11 cellular contexts compared by ENCODE assay signal in the genomic region with DNA sequence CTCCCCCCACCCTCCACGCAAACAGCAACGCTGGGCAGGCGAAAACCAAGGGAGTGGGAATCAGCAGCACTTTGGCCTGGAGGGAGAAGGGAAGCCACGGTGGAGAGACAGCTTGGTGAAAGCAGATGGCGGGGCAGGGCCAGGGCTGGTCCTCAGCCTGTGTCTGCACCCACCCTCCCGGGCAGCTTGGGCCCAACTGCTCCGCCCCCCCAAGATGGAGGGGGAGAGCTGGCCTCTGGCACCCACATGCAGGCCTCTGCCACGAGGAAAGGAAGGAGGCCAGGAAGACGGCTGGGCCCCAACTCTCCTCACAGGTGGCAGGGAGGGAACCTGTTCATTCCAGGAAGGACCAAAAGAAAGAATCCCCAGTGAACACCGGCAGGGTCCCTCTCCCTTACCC. TPM values are rescaled to one million over a fixed set of nuclear protein-coding genes. Genes with fewer than 3 reads are reported as not detected.
A peak's percentile ranks its signal among the peaks of the same experiment; 100 is the strongest.
DNase-seq lines count a peak whose midpoint lies in the region; ATAC-seq and TF ChIP-seq lines count a peak whose summit lies in the region.
"Had no signal": no experiment of that assay in that cellular context is flagged by ENCODE, and none has a peak within 500 bp of the region (broad histone marks: within the 10 kb centered on the region; RNA-seq: fewer than 3 reads in every experiment).

No MANE protein-coding gene starts in this region.

- H3K9ac ChIP-seq in SK-N-SH (no peak overlapping the region), mucosa of stomach (ENCODE audit: low read length) (peak overlapping the region; percentile 51)

- H3K4me2 ChIP-seq in SK-N-SH, result no peak overlapping the region

- H3K4me1 ChIP-seq in SK-N-SH (ENCODE audit: control insufficient read depth in 1 of 2, insufficient read depth in 2 of 2, low read depth in 1 of 2, low read length in 1 of 2), result peaks cover 0 to 14% of the 10 kb centered on the region in 2 experiments; a peak in 2 of 4 replicates
- peaks cover 18 to 25% of the 10 kb centered on the region in 2 donors for H3K4me1 ChIP-seq in breast epithelium
- H3K4me1 ChIP-seq in mucosa of stomach (ENCODE audit: control insufficient read depth, insufficient read depth, low read length), result peaks cover 69% of the 10 kb centered on the region
- H3K4me1 ChIP-seq in tibial artery, result peaks cover 10 to 62% (median 40%) of the 10 kb centered on the region in 4 donors

- WGBS in SK-N-SH (ENCODE audit: low lambda C conversion rate), result 76% methylated on average over 5 of the region's 10 CpGs

- no peak for TF ChIP-seq POLR2A in breast epithelium (IDR thresholded peaks at IDR 0.05)

- peak; percentile 36 for DNase-seq in SK-N-SH
- no peak for DNase-seq in breast epithelium (ENCODE audit: low spot score in 2 of 2)
- DNase-seq in tibial artery, result no peak
- no peak for DNase-seq in SHP77 treated with DMSO at 0.1 percent for 48 hours (lab: John Stamatoyannopoulos, UW)
- DNase-seq in putamen (ENCODE audit: low spot score), result no peak
- DNase-seq: 8988T, NCI-H1092 treated with DMSO at 0.1 percent for 48 hours had no signal

- POLR2A ChIA-PET in SK-N-SH (lab: Yijun Ruan, JAX), result interaction anchor here (0.6 to 1.0 kb wide), 2 partner anchors 52 to 279 kb away, joined by 3 read pairs; no protein-coding TSS in a partner anchor

- H3K27ac ChIP-seq in SK-N-SH (ENCODE audit: low read depth in 2 of 2, low read length in 1 of 2), result peak overlapping the region in 1 of 2 experiments; percentile 85; a peak in 2 of 4 replicates
- peak overlapping the region; percentile 96 to 97 for H3K27ac ChIP-seq in breast epithelium
- H3K27ac ChIP-seq in tibial artery, result peak overlapping the region; percentile 86 to 92
- H3K27ac ChIP-seq: VCaP had no signal

- intact Hi-C loops in breast epithelium (cut with DNase I; ENCODE audit: low total_unique reads), result no loop called here
- intact Hi-C loops in tibial artery (cut with DNase I; ENCODE audit: low total_unique reads), result no loop called here

- H2AFZ ChIP-seq in SK-N-SH (ENCODE audit: low read depth), result no peak overlapping the region

- TF ChIP-seq RAD21 in SK-N-SH (IDR thresholded peaks at IDR 0.05; ENCODE audit: low read length), result no peak

- H3K79me2 ChIP-seq in SK-N-SH (ENCODE audit: insufficient read depth), result no peaks in the 10 kb centered on the region

- no peaks in the 10 kb centered on the region for H3K9me2 ChIP-seq in SK-N-SH

- no peaks in the 10 kb centered on the region for H3K9me3 ChIP-seq in SK-N-SH
- H3K9me3 ChIP-seq in breast epithelium, result no peaks in the 10 kb centered on the region
- no peaks in the 10 kb centered on the region for H3K9me3 ChIP-seq in mucosa of stomach (ENCODE audit: control insufficient read depth, low read length)
- no peaks in the 10 kb centered on the region for H3K9me3 ChIP-seq in tibial artery

- ATAC-seq in SK-N-SH treated with all-trans-retinoic acid at 6 μM for 48 hours (no peak), HG03280 (IDR thresholded peaks at IDR 0.05; ENCODE audit: unreplicated experiment) (no peak)

- H3K36me3 ChIP-seq in SK-N-SH (replicated peaks in 1 of 2; ENCODE audit: control insufficient read depth in 1 of 2, insufficient read depth in 2 of 2, low read length in 1 of 2) (peaks cover 0 to 6% of the 10 kb centered on the region in 2 experiments), breast epithelium (no peaks in the 10 kb centered on the region), mucosa of stomach (ENCODE audit: control insufficient read depth, insufficient read depth, low read length) (no peaks in the 10 kb centered on the region), tibial artery (peaks cover 4 to 60% (median 34%) of the 10 kb centered on the region in 3 donors)

- H4K20me1 ChIP-seq in SK-N-SH (ENCODE audit: insufficient read depth), result no peaks in the 10 kb centered on the region

- TF ChIP-seq CTCF in SK-N-SH (IDR thresholded peaks at IDR 0.05), result no peak
- no peak for TF ChIP-seq CTCF in breast epithelium (IDR thresholded peaks at IDR 0.05)
- no peak for TF ChIP-seq CTCF in tibial artery (IDR thresholded peaks at IDR 0.05)

- H3K4me3 ChIP-seq in SK-N-SH (ENCODE audit: low read depth in 2 of 2, low read length in 1 of 2) (no peak overlapping the region), breast epithelium (no peak overlapping the region), mucosa of stomach (ENCODE audit: low read length) (no peak overlapping the region), tibial artery (no peak overlapping the region)

- TF ChIP-seq EP300 in SK-N-SH (IDR thresholded peaks at IDR 0.05; ENCODE audit: borderline replicate concordance in 1 of 2, low read depth in 1 of 2, low read length in 1 of 2), result no peak

- no peaks in the 10 kb centered on the region for H3K27me3 ChIP-seq in SK-N-SH (ENCODE audit: insufficient read depth)
- H3K27me3 ChIP-seq in breast epithelium, result peaks cover 0 to under 1% of the 10 kb centered on the region in 2 donors
- H3K27me3 ChIP-seq in mucosa of stomach (ENCODE audit: control insufficient read depth, insufficient read depth, low read length), result no peaks in the 10 kb centered on the region
- H3K27me3 ChIP-seq in tibial artery, result no peaks in the 10 kb centered on the region

- peaks cover 4% of the 10 kb centered on the region for H3F3A ChIP-seq in SK-N-SH (replicated peaks; ENCODE audit: insufficient read depth)

- CTCF ChIA-PET in SK-N-SH (lab: Yijun Ruan, JAX), result interaction anchor here (0.8 to 1.3 kb wide), 2 partner anchors 11 to 105 kb away, joined by 3 to 8 read pairs; no protein-coding TSS in a partner anchor

TF ChIP-seq in SK-N-SH, 30 proteins besides CTCF, POLR2A, EP300 and RAD21 (continues in another document):
- TF ChIP-seq, protein P1, sequence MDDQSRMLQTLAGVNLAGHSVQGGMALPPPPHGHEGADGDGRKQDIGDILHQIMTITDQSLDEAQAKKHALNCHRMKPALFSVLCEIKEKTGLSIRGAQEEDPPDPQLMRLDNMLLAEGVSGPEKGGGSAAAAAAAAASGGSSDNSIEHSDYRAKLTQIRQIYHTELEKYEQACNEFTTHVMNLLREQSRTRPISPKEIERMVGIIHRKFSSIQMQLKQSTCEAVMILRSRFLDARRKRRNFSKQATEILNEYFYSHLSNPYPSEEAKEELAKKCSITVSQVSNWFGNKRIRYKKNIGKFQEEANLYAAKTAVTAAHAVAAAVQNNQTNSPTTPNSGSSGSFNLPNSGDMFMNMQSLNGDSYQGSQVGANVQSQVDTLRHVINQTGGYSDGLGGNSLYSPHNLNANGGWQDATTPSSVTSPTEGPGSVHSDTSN (IDR thresholded peaks at IDR 0.05), result no peak
- TF ChIP-seq, protein P2, sequence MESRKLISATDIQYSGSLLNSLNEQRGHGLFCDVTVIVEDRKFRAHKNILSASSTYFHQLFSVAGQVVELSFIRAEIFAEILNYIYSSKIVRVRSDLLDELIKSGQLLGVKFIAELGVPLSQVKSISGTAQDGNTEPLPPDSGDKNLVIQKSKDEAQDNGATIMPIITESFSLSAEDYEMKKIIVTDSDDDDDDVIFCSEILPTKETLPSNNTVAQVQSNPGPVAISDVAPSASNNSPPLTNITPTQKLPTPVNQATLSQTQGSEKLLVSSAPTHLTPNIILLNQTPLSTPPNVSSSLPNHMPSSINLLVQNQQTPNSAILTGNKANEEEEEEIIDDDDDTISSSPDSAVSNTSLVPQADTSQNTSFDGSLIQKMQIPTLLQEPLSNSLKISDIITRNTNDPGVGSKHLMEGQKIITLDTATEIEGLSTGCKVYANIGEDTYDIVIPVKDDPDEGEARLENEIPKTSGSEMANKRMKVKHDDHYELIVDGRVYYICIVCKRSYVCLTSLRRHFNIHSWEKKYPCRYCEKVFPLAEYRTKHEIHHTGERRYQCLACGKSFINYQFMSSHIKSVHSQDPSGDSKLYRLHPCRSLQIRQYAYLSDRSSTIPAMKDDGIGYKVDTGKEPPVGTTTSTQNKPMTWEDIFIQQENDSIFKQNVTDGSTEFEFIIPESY (IDR thresholded peaks at IDR 0.05; ENCODE audit: borderline replicate concordance, low read depth), result no peak
- no peak for TF ChIP-seq TCF12 (IDR thresholded peaks at IDR 0.05)

TF ChIP-seq in SK-N-SH treated with all-trans-retinoic acid at 6 μM for 48 hours, 23 proteins besides CTCF, POLR2A, EP300 and RAD21 (continues in another document):
- TF ChIP-seq POU6F1 (CRISPR knock-in tag; IDR thresholded peaks at IDR 0.05; ENCODE audit: borderline replicate concordance, low read depth) (no peak), ARNTL (CRISPR knock-in tag; IDR thresholded peaks at IDR 0.05; ENCODE audit: borderline replicate concordance, low read depth) (no peak), RARB (CRISPR knock-in tag; IDR thresholded peaks at IDR 0.05) (no peak)

RNA-seq across cellular contexts. Expression of gene MAFF, which starts 17.9 kb away (rescaled TPM):
- 7.9 and 8.2 TPM in 2 replicates for polyA plus RNA-seq in SK-N-SH (2012; rRNA removed)
- polyA plus RNA-seq in SK-N-SH (2012; cell fraction: cytosol; rRNA removed), result 7.0 and 7.4 TPM in 2 replicates
- 9.6 and 10.1 TPM in 2 replicates for polyA plus RNA-seq in SK-N-SH (2012; cell fraction: nucleus; rRNA removed)
- 100 to 1,000 TPM in 1 of 3 donors, 10 to 100 TPM in 2; 37.3 to 126 (median 85.5) TPM for total RNA-seq in breast epithelium

RNA-seq across cellular contexts. Expression of gene PLA2G6, which starts 38.0 kb away (rescaled TPM):
- polyA plus RNA-seq in SK-N-SH (2012; rRNA removed), result 10.5 and 14.5 TPM in 2 replicates
- 1.7 and 2.8 TPM in 2 replicates for polyA plus RNA-seq in SK-N-SH (2012; cell fraction: cytosol; rRNA removed)
- polyA plus RNA-seq in SK-N-SH (2012; cell fraction: nucleus; rRNA removed), result 89.3 and 95.1 TPM in 2 replicates
- 10 to 100 TPM; 41.1 to 68.1 (median 59.3) TPM for total RNA-seq in breast epithelium

RNA-seq across cellular contexts. Expression of gene TMEM184B, which starts 53.2 kb away (rescaled TPM):
- polyA plus RNA-seq in SK-N-SH (2012; rRNA removed), result 17.4 and 25.3 TPM in 2 replicates
- 13.1 and 18.7 TPM in 2 replicates for polyA plus RNA-seq in SK-N-SH (2012; cell fraction: cytosol; rRNA removed)
- polyA plus RNA-seq in SK-N-SH (2012; cell fraction: nucleus; rRNA removed), result 42.9 and 45.0 TPM in 2 replicates
- 10 to 100 TPM; 30.6 to 49.5 (median 42.4) TPM for total RNA-seq in breast epithelium
